In genomic region chr1:231707407-231707806, GRCh38 we compare ENCODE assay signal across 24 cellular contexts.
DNase-seq lines count a peak whose midpoint lies in the region; ATAC-seq, FAIRE-seq and TF ChIP-seq lines count a peak whose summit lies in the region.
"Had no signal": no experiment of that assay in that cellular context is flagged by ENCODE, and none has a peak within 500 bp of the region (broad histone marks: within the 10 kb centered on the region; RNA-seq: fewer than 3 reads in every experiment).

No MANE protein-coding gene starts in this region.

- CTCF ChIA-PET in PC-3 (lab: Charles Lee) = no interaction called here
- CTCF ChIA-PET in HepG2 (lab: Yijun Ruan, JAX; ENCODE audit: low intra/inter-chr PET ratio, low total read pairs) = no interaction called here

- H3K27me3 ChIP-seq in PC-3 (ENCODE audit: low read length) (no peaks in the 10 kb centered on the region), adipocyte (replicated peaks; ENCODE audit: control insufficient read depth, insufficient read depth, low read length) (no peaks in the 10 kb centered on the region), HepG2 (ENCODE audit: control insufficient read depth in 1 of 2, insufficient read depth in 2 of 2, low read length in 2 of 2) (no peaks in the 10 kb centered on the region; a peak in 1 of 5 replicates)
- H3K27me3 ChIP-seq: BE2C, BLaER1 had no signal

- peaks cover 8% of the 10 kb centered on the region for H3K36me3 Mint-ChIP-seq in nephron (ENCODE audit: low read depth)

- H3K9ac ChIP-seq in PC-3 (ENCODE audit: low read length) (no peak overlapping the region), adipocyte (ENCODE audit: low read length) (no peak overlapping the region), HepG2 (ENCODE audit: insufficient read depth, low read depth, low read length) (no peak overlapping the region)
- H3K9ac ChIP-seq: BLaER1 had no signal

- DNase-seq in PC-3 = no peak
- peak; percentile 13 for DNase-seq in adipocyte (ENCODE audit: low read depth)
- no peak for DNase-seq in cerebellar nuclear complex (lab: John Stamatoyannopoulos, UW)
- no peak for DNase-seq in HepG2 (ENCODE audit: low spot score)
- DNase-seq: 8988T; ACHN; BE2C; C1 segment of cervical spinal cord; Caco-2; Calu3; CD4-positive, alpha-beta memory T cell; CD4-positive, CD25-positive, alpha-beta regulatory T cell; DMS79 treated with DMSO at 0.1 percent for 48 hours; GF-D8 had no signal

- intact Hi-C loops in PC-3 (cut with micrococcal nuclease) (no loop called here), HepG2 (cut with micrococcal nuclease; ENCODE audit: unreplicated experiment) (no loop called here)

- no peaks in the 10 kb centered on the region for H3K9me3 Mint-ChIP-seq in nephron
- H3K9me3 Mint-ChIP-seq: CD4-positive, CD25-positive, alpha-beta regulatory T cell had no signal

- peak overlapping the region in 2 of 3 experiments; percentile 75 to 91 for H3K27ac Mint-ChIP-seq in nephron
- H3K27ac Mint-ChIP-seq: CD4-positive, alpha-beta memory T cell had no signal

- H4K20me1 ChIP-seq in PC-3 (ENCODE audit: low read length) (no peaks in the 10 kb centered on the region), HepG2 (ENCODE audit: insufficient read depth, low read length) (no peaks in the 10 kb centered on the region)
- H4K20me1 ChIP-seq: BLaER1 had no signal

- H2AFZ ChIP-seq in PC-3 (ENCODE audit: low read length) (no peak overlapping the region), HepG2 (ENCODE audit: low read length) (no peak overlapping the region)

- H3K9me2 ChIP-seq in PC-3 (replicated peaks; ENCODE audit: low read length) = no peaks in the 10 kb centered on the region

- no peaks in the 10 kb centered on the region for H3K79me2 ChIP-seq in PC-3 (ENCODE audit: low read length)
- H3K79me2 ChIP-seq in HepG2 (ENCODE audit: insufficient read depth, low read length) = no peaks in the 10 kb centered on the region

- no peaks in the 10 kb centered on the region for H3F3A ChIP-seq in PC-3 (ENCODE audit: low read length, unreplicated experiment)

- H3K4me1 ChIP-seq in PC-3 (ENCODE audit: insufficient read depth, low read length) (peaks cover 14% of the 10 kb centered on the region), adipocyte (ENCODE audit: control insufficient read depth, insufficient read depth, low read length) (peaks cover 13% of the 10 kb centered on the region), HepG2 (ENCODE audit: insufficient read depth, low read length) (no peaks in the 10 kb centered on the region; the same call in 1 of the 2 replicates)
- H3K4me1 ChIP-seq: BE2C, BLaER1, Caco-2 had no signal

- H3K27me3 Mint-ChIP-seq in nephron (ENCODE audit: low read depth) = no peaks in the 10 kb centered on the region
- H3K27me3 Mint-ChIP-seq: CD4-positive, alpha-beta memory T cell; CD4-positive, CD25-positive, alpha-beta regulatory T cell had no signal

- H3K4me3 Mint-ChIP-seq in nephron = no peak overlapping the region
- H3K4me3 Mint-ChIP-seq: CD14-positive monocyte; CD4-positive, alpha-beta memory T cell; CD4-positive, CD25-positive, alpha-beta regulatory T cell had no signal

- H3K9me3 ChIP-seq in PC-3 (ENCODE audit: low read length) (no peaks in the 10 kb centered on the region), adipocyte (ENCODE audit: control insufficient read depth, low read length) (no peaks in the 10 kb centered on the region), HepG2 (ENCODE audit: low read length) (no peaks in the 10 kb centered on the region)
- H3K9me3 ChIP-seq: BE2C, Caco-2 had no signal

- TF ChIP-seq CTCF in PC-3 (conservative IDR thresholded peaks at IDR 0.05; ENCODE audit: low read depth, low read length) (no peak), nephron (IDR thresholded peaks at IDR 0.05; ENCODE audit: unreplicated experiment in 3 of 3) (no peak), HepG2 (CRISPR knock-in tag; IDR thresholded peaks at IDR 0.05) (no peak)

- POLR2A ChIA-PET in PC-3 (lab: Charles Lee; ENCODE audit: unreplicated experiment) = no interaction called here
- POLR2A ChIA-PET in HepG2 (lab: Yijun Ruan, JAX) = no interaction called here

- H3K4me3 ChIP-seq in PC-3 (ENCODE audit: low read length) = no peak overlapping the region
- no peak overlapping the region for H3K4me3 ChIP-seq in adipocyte (ENCODE audit: low read length)
- H3K4me3 ChIP-seq in HepG2 (replicated peaks in 1 of 3; ENCODE audit: insufficient read depth in 1 of 3, low read depth in 2 of 3, low read length in 3 of 3) = no peak overlapping the region
- H3K4me3 ChIP-seq: BLaER1 had no signal

- H3K27ac ChIP-seq in PC-3 (ENCODE audit: low read length) = no peak overlapping the region
- no peak overlapping the region for H3K27ac ChIP-seq in HepG2 (ENCODE audit: extremely low read length, insufficient read depth, low read length)
- H3K27ac ChIP-seq: BLaER1 had no signal

- in situ Hi-C loops in HepG2 (cut with HindIII; ENCODE audit: extremely low pct_ligation_motif_present, low pct_unique_long_range_greater_than_20kb) = no loop called here

- ATAC-seq in PC-3 = peak; percentile 91
- ATAC-seq in GM19467 (IDR thresholded peaks at IDR 0.05; ENCODE audit: unreplicated experiment) = no peak
- no peak for ATAC-seq in HepG2
- ATAC-seq in GM21717 (IDR thresholded peaks at IDR 0.05; ENCODE audit: unreplicated experiment) = no peak

- no TSS peak for BruUV-seq in PC-3 (replicated peaks; lab: Mats Ljungman, UMichigan)
- BruUV-seq in HepG2 (replicated peaks; lab: Mats Ljungman, UMichigan) = no TSS peak

- H3K36me3 ChIP-seq in PC-3 (ENCODE audit: low read depth, low read length) = no peaks in the 10 kb centered on the region
- no peaks in the 10 kb centered on the region for H3K36me3 ChIP-seq in adipocyte (ENCODE audit: control insufficient read depth, insufficient read depth, low read length, severe bottlenecking)
- 0 out of 5 replicates have a peak, but pooled peaks cover 0 to 1% of the 10 kb centered on the region in 2 experiments for H3K36me3 ChIP-seq in HepG2 (replicated peaks in 1 of 2; ENCODE audit: control insufficient read depth in 1 of 2, insufficient read depth in 2 of 2, low read length in 2 of 2)
- H3K36me3 ChIP-seq: BE2C had no signal

- H3K4me1 Mint-ChIP-seq in nephron = peaks cover 30% of the 10 kb centered on the region

- no peak for TF ChIP-seq POLR2A in HepG2 (IDR thresholded peaks at IDR 0.05; ENCODE audit: insufficient read depth in 1 of 2, low read depth in 2 of 2, low read length in 2 of 2)

- no peak for TF ChIP-seq EP300 in HepG2 (IDR thresholded peaks at IDR 0.05; ENCODE audit: low read depth in 2 of 2, low read length in 2 of 2)
- no peak for TF ChIP-seq EP300 in HepG2 (CRISPR knock-in tag; IDR thresholded peaks at IDR 0.05; ENCODE audit: borderline replicate concordance)

- H3K4me2 ChIP-seq in PC-3 (ENCODE audit: low read length) (no peak overlapping the region), HepG2 (ENCODE audit: low read depth, low read length) (no peak overlapping the region)
- H3K4me2 ChIP-seq: BLaER1 had no signal

- no peak for FAIRE-seq in HepG2 (lab: Jason Lieb, UNC)
- FAIRE-seq: A204.1, D721Med, G401.6, GM12891, GM19239 had no signal

- no peak for TF ChIP-seq RAD21 in HepG2 (CRISPR knock-in tag; IDR thresholded peaks at IDR 0.05)

TF ChIP-seq in HepG2, 621 proteins besides CTCF, POLR2A, EP300 and RAD21 (continues in another document):
- TF ChIP-seq ZNF576 (CRISPR knock-in tag; IDR thresholded peaks at IDR 0.05) (no peak), ZNF75D (CRISPR knock-in tag; IDR thresholded peaks at IDR 0.05; ENCODE audit: borderline replicate concordance) (no peak), ZNF446 (CRISPR knock-in tag; IDR thresholded peaks at IDR 0.05) (no peak), AKAP8 (CRISPR knock-in tag; IDR thresholded peaks at IDR 0.05) (no peak), ZFP90 (CRISPR knock-in tag; IDR thresholded peaks at IDR 0.05; ENCODE audit: borderline replicate concordance) (no peak), TAF15 (IDR thresholded peaks at IDR 0.05; ENCODE audit: low read depth, low read length, poor library complexity, severe bottlenecking) (no peak), ATF7-NPFF (CRISPR knock-in tag; IDR thresholded peaks at IDR 0.05; ENCODE audit: low read depth) (no peak), ZSCAN12 (CRISPR knock-in tag; IDR thresholded peaks at IDR 0.05) (no peak), KDM2A (CRISPR knock-in tag; IDR thresholded peaks at IDR 0.05; ENCODE audit: borderline replicate concordance, low read depth) (no peak)
